In the genomic region with DNA sequence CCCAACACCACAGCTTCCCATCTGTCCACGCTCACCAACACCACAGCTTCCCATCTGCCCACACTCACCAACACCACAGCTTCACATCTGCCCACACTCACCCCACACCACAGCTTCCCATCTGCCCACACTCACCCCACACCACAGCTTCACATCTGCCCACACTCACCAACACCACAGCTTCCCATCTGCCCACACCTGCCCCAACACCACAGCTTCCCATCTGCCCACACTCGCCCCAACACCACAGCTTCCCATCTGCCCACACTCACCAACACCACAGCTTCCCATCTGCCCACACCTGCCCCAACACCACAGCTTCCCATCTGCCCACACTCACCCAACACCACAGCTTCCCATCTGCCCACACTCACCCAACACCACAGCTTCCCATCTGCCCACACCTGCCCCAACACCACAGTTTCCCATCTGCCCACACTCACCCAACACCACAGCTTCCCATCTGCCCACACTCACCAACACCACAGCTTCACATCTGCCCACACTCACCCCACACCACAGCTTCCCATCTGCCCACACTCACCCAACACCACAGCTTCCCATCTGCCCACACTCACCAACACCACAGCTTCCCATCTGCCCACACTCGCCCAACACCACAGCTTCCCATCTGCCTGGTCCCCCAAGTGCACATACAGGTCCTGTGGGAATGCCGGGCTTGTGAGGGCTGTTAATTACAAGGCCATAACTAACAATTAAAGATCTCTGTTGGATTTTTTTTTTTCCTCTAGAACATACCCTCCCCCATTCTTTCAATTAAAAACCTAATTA, we compare ENCODE assay signal across 3 cellular contexts. TPM values are rescaled to one million over a fixed set of nuclear protein-coding genes. Genes with fewer than 3 reads are reported as not detected.
"Had no signal": no experiment of that assay in that cellular context is flagged by ENCODE, and none has a peak within 500 bp of the region (broad histone marks: within the 10 kb centered on the region; RNA-seq: fewer than 3 reads in every experiment).

No MANE protein-coding gene starts in this region.

RNA-seq across cellular contexts. Expression of a gene that starts 26.4 kb away (rescaled TPM):
- total RNA-seq: cardiac muscle cell, chondrocyte, foreskin keratinocyte had no signal
